28 cellular contexts compared by ENCODE assay signal in genomic region chr19:42086188-42086736, GRCh38. TPM values are rescaled to one million over a fixed set of nuclear protein-coding genes. Genes with fewer than 3 reads are reported as not detected.
DNase-seq lines count a peak whose midpoint lies in the region; ATAC-seq, FAIRE-seq and TF ChIP-seq lines count a peak whose summit lies in the region.
"Had no signal": no experiment of that assay in that cellular context is flagged by ENCODE, and none has a peak within 500 bp of the region (broad histone marks: within the 10 kb centered on the region; RNA-seq: fewer than 3 reads in every experiment).

No MANE protein-coding gene starts in this region.

- H3K27ac ChIP-seq in BLaER1 treated with 17β-estradiol and CSF1 and Interleukin-3, amounts not matched to agents 10 nM and 100 nM: peak overlapping the region in 3 of 11 experiments; percentile 5 to 17 (median 14); a peak in 3 of 22 replicates
- H3K27ac ChIP-seq in neuronal stem cell (replicated peaks; ENCODE audit: low read length) (no peak overlapping the region), ascending aorta (no peak overlapping the region)
- H3K27ac ChIP-seq: neutrophil, RWPE1, tibial nerve had no signal

- no peak overlapping the region for H3K4me3 ChIP-seq in BLaER1 treated with 17β-estradiol and CSF1 and Interleukin-3, amounts not matched to agents 10 nM and 100 nM
- H3K4me3 ChIP-seq in neuronal stem cell (ENCODE audit: low read length in 2 of 2): no peak overlapping the region
- no peak overlapping the region for H3K4me3 ChIP-seq in ascending aorta
- H3K4me3 ChIP-seq: smooth muscle cell, tibial nerve had no signal

- H3K18ac ChIP-seq in neuronal stem cell (ENCODE audit: low read length): peak overlapping the region; percentile 27

- no peak overlapping the region for H3K23ac ChIP-seq in neuronal stem cell (ENCODE audit: low read depth, low read length, poor library complexity)

- peaks cover 34% of the 10 kb centered on the region for H3K36me3 Mint-ChIP-seq in activated T-helper 17 cell treated with anti-CD3 and anti-CD28 coated beads, Interleukin-2, amount 50 U/mL, for 72 hours (ENCODE audit: low read depth)

- peaks cover 29% of the 10 kb centered on the region for H3K4me1 Mint-ChIP-seq in activated T-helper 17 cell treated with anti-CD3 and anti-CD28 coated beads, Interleukin-2, amount 50 U/mL, for 72 hours

- H3K27me3 ChIP-seq in BLaER1 treated with 17β-estradiol and CSF1 and Interleukin-3, amounts not matched to agents 10 nM and 100 nM: no peaks in the 10 kb centered on the region
- H3K27me3 ChIP-seq in neuronal stem cell (ENCODE audit: control insufficient read depth in 3 of 3, insufficient read depth in 3 of 3, low read depth in 1 of 3, low read length in 3 of 3): no peaks in the 10 kb centered on the region
- no peaks in the 10 kb centered on the region for H3K27me3 ChIP-seq in ascending aorta
- H3K27me3 ChIP-seq: neutrophil, tibial nerve had no signal

- no peak overlapping the region for H3K4ac ChIP-seq in neuronal stem cell (ENCODE audit: low read length)

- peaks cover 38 to 66% (median 55%) of the 10 kb centered on the region in 10 experiments for H3K4me1 ChIP-seq in BLaER1 treated with 17β-estradiol and CSF1 and Interleukin-3, amounts not matched to agents 10 nM and 100 nM
- H3K4me1 ChIP-seq in neuronal stem cell (ENCODE audit: control insufficient read depth in 2 of 2, insufficient read depth in 1 of 2, low read depth in 1 of 2, low read length in 2 of 2): peaks cover 5 to 16% of the 10 kb centered on the region in 2 donors
- peaks cover 0 to 7% of the 10 kb centered on the region in 2 donors for H3K4me1 ChIP-seq in ascending aorta

- no peak overlapping the region for H4K91ac ChIP-seq in neuronal stem cell (ENCODE audit: low read depth, low read length, poor library complexity)

- intact Hi-C loops in ascending aorta (cut with DNase I): no loop called here

- H3K36me3 ChIP-seq in BLaER1 treated with 17β-estradiol and CSF1 and Interleukin-3, amounts not matched to agents 10 nM and 100 nM: peaks cover 5 to 33% (median 29%) of the 10 kb centered on the region in 11 experiments
- H3K36me3 ChIP-seq in neuronal stem cell (replicated peaks in 1 of 2; ENCODE audit: control insufficient read depth in 2 of 2, insufficient read depth in 2 of 2, low read length in 2 of 2) (peaks cover 9 to 24% of the 10 kb centered on the region in 2 donors), ascending aorta (peaks cover 9 to 25% of the 10 kb centered on the region in 2 donors)

- H3K4me3 Mint-ChIP-seq in activated T-helper 17 cell treated with anti-CD3 and anti-CD28 coated beads, Interleukin-2, amount 50 U/mL, for 72 hours: no peak overlapping the region
- H3K4me3 Mint-ChIP-seq: activated CD4-positive, alpha-beta memory T cell treated with anti-CD3 and anti-CD28 coated beads, Interleukin-2, amount 10 ng/mL, durations not matched to agents 7 days and 5 days; activated naive CD8-positive, alpha-beta T cell treated with anti-CD3 and anti-CD28 coated beads for 36 hours; CD14-positive monocyte; immature natural killer cell; T-cell had no signal

- H4K20me1 ChIP-seq in BLaER1 treated with 17β-estradiol and CSF1 and Interleukin-3, amounts not matched to agents 10 nM and 100 nM: peaks cover 12 to 34% (median 28%) of the 10 kb centered on the region in 11 experiments; a peak in 21 of 22 replicates

- H3K14ac ChIP-seq in neuronal stem cell (ENCODE audit: low read length): peak overlapping the region; percentile 25

- DNase-seq in GM12892 (ENCODE audit: insufficient read length) (no peak), neuronal stem cell (ENCODE audit: low spot score) (no peak), ascending aorta (ENCODE audit: low spot score in 2 of 2) (no peak)
- DNase-seq: activated CD4-positive, alpha-beta memory T cell treated with anti-CD3 and anti-CD28 coated beads, Interleukin-2, amount 10 ng/mL, durations not matched to agents 7 days and 5 days; activated CD8-positive, alpha-beta memory T cell treated with anti-CD3 and anti-CD28 coated beads, Interleukin-2, amount 50 U/mL, for 4 hours; activated naive CD8-positive, alpha-beta T cell treated with anti-CD3 and anti-CD28 coated beads for 36 hours; erythroblast; immature natural killer cell; left colon; NCI-H1694; NCI-H510A; OCI-M1; right cardiac atrium; stimulated activated CD4-positive, alpha-beta T cell treated with anti-CD3 and anti-CD28 coated beads, Interleukin-1b, Interleukin-23, amount 100 ng/mL, for 48 hours; stimulated activated CD8-positive, alpha-beta memory T cell treated with anti-CD3 and anti-CD28 coated beads, Interleukin-4, amount 100 ng/mL, for 48 hours; T-cell had no signal

- H2BK12ac ChIP-seq in neuronal stem cell (ENCODE audit: low read length): no peak overlapping the region

- H2AK5ac ChIP-seq in neuronal stem cell (ENCODE audit: low read depth, low read length): no peak overlapping the region

- no peak for ATAC-seq in activated T-helper 17 cell treated with anti-CD3 and anti-CD28 coated beads, Interleukin-2, amount 50 U/mL, for 72 hours (replicated peaks)
- ATAC-seq in GM21423 (IDR thresholded peaks at IDR 0.05; ENCODE audit: unreplicated experiment) (no peak), HG03045 (IDR thresholded peaks at IDR 0.05; ENCODE audit: unreplicated experiment) (no peak)
- ATAC-seq: left colon, right cardiac atrium, T-cell had no signal

- no peaks in the 10 kb centered on the region for H3K27me3 Mint-ChIP-seq in activated T-helper 17 cell treated with anti-CD3 and anti-CD28 coated beads, Interleukin-2, amount 50 U/mL, for 72 hours
- H3K27me3 Mint-ChIP-seq: activated CD4-positive, alpha-beta memory T cell treated with anti-CD3 and anti-CD28 coated beads, Interleukin-2, amount 10 ng/mL, durations not matched to agents 7 days and 5 days; activated naive CD8-positive, alpha-beta T cell treated with anti-CD3 and anti-CD28 coated beads for 36 hours; T-cell had no signal

- 0 out of 2 replicates have a peak, but pooled peaks have one; percentile 15 for TF ChIP-seq POLR2A in GM12892 (IDR thresholded peaks at IDR 0.05; ENCODE audit: low read depth, low read length)

- H3K9ac ChIP-seq in BLaER1 treated with 17β-estradiol and CSF1 and Interleukin-3, amounts not matched to agents 10 nM and 100 nM: no peak overlapping the region
- no peak overlapping the region for H3K9ac ChIP-seq in neuronal stem cell (ENCODE audit: low read depth, low read length, poor library complexity)

- no peak overlapping the region for H2BK15ac ChIP-seq in neuronal stem cell (ENCODE audit: low read length)

- H3K79me1 ChIP-seq in neuronal stem cell (ENCODE audit: low read depth, low read length): no peaks in the 10 kb centered on the region

- H2BK120ac ChIP-seq in neuronal stem cell (ENCODE audit: low read depth, low read length): no peak overlapping the region

- H2AFZ ChIP-seq in neuronal stem cell (ENCODE audit: low read length): no peak overlapping the region

- peak overlapping the region in 9 of 11 experiments; percentile 15 to 99 (median 18); a peak in 13 of 22 replicates for H3K4me2 ChIP-seq in BLaER1 treated with 17β-estradiol and CSF1 and Interleukin-3, amounts not matched to agents 10 nM and 100 nM
- no peak overlapping the region for H3K4me2 ChIP-seq in neuronal stem cell (ENCODE audit: insufficient read depth, low read length, poor library complexity, severe bottlenecking)
- H3K4me2 ChIP-seq: smooth muscle cell had no signal

- H3K9me3 ChIP-seq in BLaER1 treated with 17β-estradiol and CSF1 and Interleukin-3, amounts not matched to agents 10 nM and 100 nM (replicated peaks in 1 of 11): no peaks in the 10 kb centered on the region
- no peaks in the 10 kb centered on the region for H3K9me3 ChIP-seq in neuronal stem cell (replicated peaks in 1 of 2; ENCODE audit: control insufficient read depth in 2 of 2, insufficient read depth in 1 of 2, low read depth in 1 of 2, low read length in 2 of 2)
- H3K9me3 ChIP-seq in ascending aorta: no peaks in the 10 kb centered on the region
- H3K9me3 ChIP-seq: neutrophil, tibial nerve had no signal

- H4K8ac ChIP-seq in neuronal stem cell (ENCODE audit: low read depth, low read length): no peak overlapping the region

- H3K27ac Mint-ChIP-seq in activated T-helper 17 cell treated with anti-CD3 and anti-CD28 coated beads, Interleukin-2, amount 50 U/mL, for 72 hours: peak overlapping the region; percentile 63
- H3K27ac Mint-ChIP-seq: activated CD4-positive, alpha-beta memory T cell treated with anti-CD3 and anti-CD28 coated beads, Interleukin-2, amount 10 ng/mL, durations not matched to agents 7 days and 5 days; activated naive CD8-positive, alpha-beta T cell treated with anti-CD3 and anti-CD28 coated beads for 36 hours had no signal

- FAIRE-seq in GM12892 (lab: Jason Lieb, UNC): no peak

- H2BK5ac ChIP-seq in neuronal stem cell (ENCODE audit: low read length): no peak overlapping the region

- no peaks in the 10 kb centered on the region for H3K9me3 Mint-ChIP-seq in activated T-helper 17 cell treated with anti-CD3 and anti-CD28 coated beads, Interleukin-2, amount 50 U/mL, for 72 hours
- H3K9me3 Mint-ChIP-seq: activated CD4-positive, alpha-beta memory T cell treated with anti-CD3 and anti-CD28 coated beads, Interleukin-2, amount 10 ng/mL, durations not matched to agents 7 days and 5 days; activated naive CD8-positive, alpha-beta T cell treated with anti-CD3 and anti-CD28 coated beads for 36 hours; CD14-positive monocyte; immature natural killer cell; T-cell had no signal

- WGBS in neuronal stem cell (ENCODE audit: extremely low coverage in 2 of 2, insufficient read length in 2 of 2, insufficient replicate concordance in 1 of 2), 2 donors: no CpG with 5 or more reads among the region's 9 CpGs

- no peak for TF ChIP-seq CTCF in ascending aorta (IDR thresholded peaks at IDR 0.05)

RNA-seq across cellular contexts. Expression of gene ZNF574, which starts 10.3 kb away (rescaled TPM):
- polyA plus RNA-seq in GM12892 (2012; ENCODE audit: missing spikeins): 3.2 TPM
- 10 to 100 TPM; 12.1 to 12.5 TPM for total RNA-seq in activated T-helper 17 cell treated with anti-CD3 and anti-CD28 coated beads, Interleukin-2, amount 50 U/mL, for 72 hours
- 13.3 TPM for polyA plus RNA-seq in neuronal stem cell (2013, experiment 1 of 2)
- polyA plus RNA-seq in neuronal stem cell (2013, experiment 2 of 2): 13.5 TPM
- 14.9 TPM for total RNA-seq in ascending aorta

RNA-seq across cellular contexts. Expression of gene GRIK5, which starts 16.3 kb away (rescaled TPM):
- not detected for polyA plus RNA-seq in GM12892 (2012; ENCODE audit: missing spikeins)
- 1 to 10 TPM in 1 of 2 donors, under 1 TPM in 1; 0.37 to 1.7 TPM for total RNA-seq in activated T-helper 17 cell treated with anti-CD3 and anti-CD28 coated beads, Interleukin-2, amount 50 U/mL, for 72 hours
- 21.6 TPM for polyA plus RNA-seq in neuronal stem cell (2013, experiment 1 of 2)
- 21.7 TPM for polyA plus RNA-seq in neuronal stem cell (2013, experiment 2 of 2)
- total RNA-seq in ascending aorta: 15.5 TPM
- total RNA-seq: HT1080, SK-MEL-5 had no signal
- polyA plus RNA-seq: immature natural killer cell had no signal

RNA-seq across cellular contexts. Expression of gene POU2F2, which starts 46.0 kb away (rescaled TPM):
- 21.0 TPM for polyA plus RNA-seq in GM12892 (2012; ENCODE audit: missing spikeins)
- total RNA-seq in activated T-helper 17 cell treated with anti-CD3 and anti-CD28 coated beads, Interleukin-2, amount 50 U/mL, for 72 hours: 10 to 100 TPM; 33.1 to 95.9 TPM
- polyA plus RNA-seq in neuronal stem cell (2013, experiment 1 of 2): 2.4 TPM
- polyA plus RNA-seq in neuronal stem cell (2013, experiment 2 of 2): 2.5 TPM
- total RNA-seq in ascending aorta: not detected
- total RNA-seq: G401, SK-MEL-5 had no signal

Comparison
In these comparisons a context has a peak if more than half of its experiments do, and no peak if none do; other contexts are left out.
1. RNA of gene POU2F2, which starts 46.0 kb away (total RNA-seq): 33.1 to 95.9 TPM in activated T-helper 17 cell treated with anti-CD3 and anti-CD28 coated beads, Interleukin-2, amount 50 U/mL, for 72 hours; not detected in ascending aorta (single experiment); every median in the first group is over 10 times any median in the second.